ENCODE assay signal across 11 cellular contexts in the genomic region with DNA sequence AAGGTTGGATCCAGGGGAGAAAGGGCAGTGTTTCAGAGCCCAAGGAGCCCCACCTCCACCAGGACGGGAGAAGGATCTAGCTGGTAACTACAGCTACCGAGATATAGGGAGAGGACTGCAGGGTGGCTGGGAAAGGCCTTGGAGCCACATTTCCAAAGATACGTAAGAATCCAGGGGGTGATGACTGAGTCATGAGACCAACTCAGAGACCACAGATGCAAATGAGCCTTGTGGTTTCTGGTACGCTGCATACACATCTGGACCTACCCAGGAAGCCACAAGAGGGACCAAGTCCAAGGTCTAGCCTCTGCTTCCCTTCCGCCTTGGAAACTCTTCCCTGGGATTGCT. TPM values are rescaled to one million over a fixed set of nuclear protein-coding genes. Genes with fewer than 3 reads are reported as not detected.
DNase-seq lines count a peak whose midpoint lies in the region; ATAC-seq, FAIRE-seq and TF ChIP-seq lines count a peak whose summit lies in the region.
"Had no signal": no experiment of that assay in that cellular context is flagged by ENCODE, and none has a peak within 500 bp of the region (broad histone marks: within the 10 kb centered on the region; RNA-seq: fewer than 3 reads in every experiment).

No MANE protein-coding gene starts in this region.

- intact Hi-C loops in IMR-90 (cut with micrococcal nuclease) (loop anchor here (5.0 kb wide), 1 partner anchor 168 kb away; no protein-coding TSS in a partner anchor), K562 (cut with micrococcal nuclease) (loop anchor here (10.0 kb wide), 1 partner anchor 166 kb away; no protein-coding TSS in a partner anchor), psoas muscle (cut with DNase I) (no loop called here), colonic mucosa (cut with DNase I) (no loop called here)
- intact Hi-C loops in activated T-helper 1 cell treated with anti-CD3 and anti-CD28 coated beads, Interleukin-12 subunit alpha, Interleukin-12 subunit beta, Interleukin-2, Interleukin-4 antibody, amounts not matched to agents 30 ng/mL and 10 ng/mL and 1 ng/mL, durations not matched to agents 14 hours and 24 hours and 36 hours (cut with micrococcal nuclease), result no loop called here

- H3K9ac ChIP-seq in IMR-90 (ENCODE audit: low read depth, low read length) (no peak overlapping the region), K562 (ENCODE audit: insufficient read depth in 1 of 2, low read depth in 2 of 2, low read length in 2 of 2) (no peak overlapping the region), colonic mucosa (ENCODE audit: low read depth in 2 of 2, low read length in 2 of 2) (no peak overlapping the region)

- FAIRE-seq in K562 (lab: Jason Lieb, UNC), result peak; percentile 23

- CTCF ChIA-PET in IMR-90 (lab: Yijun Ruan, JAX), result interaction anchor here (0.7 to 1.7 kb wide), 2 partner anchors 9 to 11 kb away, joined by 3 to 6 read pairs; no protein-coding TSS in a partner anchor
- CTCF ChIA-PET in K562 (lab: Yijun Ruan, JAX; ENCODE audit: low intra/inter-chr PET ratio), result no interaction called here

- H3K4me2 ChIP-seq in IMR-90 (ENCODE audit: low read depth, low read length) (peak overlapping the region; percentile 48; the same call in 1 of the 2 replicates), K562 (ENCODE audit: insufficient read depth, low read length) (no peak overlapping the region; the same call in 1 of the 2 replicates)

- no peaks in the 10 kb centered on the region for H3K36me3 Mint-ChIP-seq in activated T-helper 1 cell treated with anti-CD3 and anti-CD28 coated beads, Interleukin-12 subunit alpha, Interleukin-12 subunit beta, Interleukin-2, Interleukin-4 antibody, amounts not matched to agents 30 ng/mL and 10 ng/mL and 1 ng/mL, durations not matched to agents 14 hours and 24 hours and 36 hours (ENCODE audit: low read depth)
- H3K36me3 Mint-ChIP-seq: T-cell had no signal

- H3K4me3 Mint-ChIP-seq in activated T-helper 1 cell treated with anti-CD3 and anti-CD28 coated beads, Interleukin-12 subunit alpha, Interleukin-12 subunit beta, Interleukin-2, Interleukin-4 antibody, amounts not matched to agents 30 ng/mL and 10 ng/mL and 1 ng/mL, durations not matched to agents 14 hours and 24 hours and 36 hours, result no peak overlapping the region
- H3K4me3 Mint-ChIP-seq: T-cell had no signal

- TF ChIP-seq EP300 in K562 (IDR thresholded peaks at IDR 0.05; ENCODE audit: low read length), result no peak

- peak overlapping the region in 1 of 2 experiments; percentile 90; a peak in 2 of 4 replicates for H4K8ac ChIP-seq in IMR-90 (ENCODE audit: low read depth in 2 of 2, low read length in 2 of 2)

- H3K9me1 ChIP-seq in IMR-90 (ENCODE audit: insufficient read depth, low read length) (peaks cover 12% of the 10 kb centered on the region), K562 (ENCODE audit: control insufficient read depth, insufficient read depth, low read length) (no peaks in the 10 kb centered on the region)

- no peak overlapping the region for H3K27ac Mint-ChIP-seq in activated T-helper 1 cell treated with anti-CD3 and anti-CD28 coated beads, Interleukin-12 subunit alpha, Interleukin-12 subunit beta, Interleukin-2, Interleukin-4 antibody, amounts not matched to agents 30 ng/mL and 10 ng/mL and 1 ng/mL, durations not matched to agents 14 hours and 24 hours and 36 hours
- H3K27ac Mint-ChIP-seq: T-cell had no signal

- H3K27ac ChIP-seq in IMR-90 (ENCODE audit: insufficient read depth, low read length), result no peak overlapping the region
- H3K27ac ChIP-seq in K562 (ENCODE audit: extremely low read depth, low read depth, low read length), result no peak overlapping the region
- H3K27ac ChIP-seq in psoas muscle, result peak overlapping the region; percentile 78
- no peak overlapping the region for H3K27ac ChIP-seq in colonic mucosa

- no peaks in the 10 kb centered on the region for H3K9me3 ChIP-seq in IMR-90 (ENCODE audit: control insufficient read depth, insufficient read depth, low read length)
- H3K9me3 ChIP-seq in K562 (replicated peaks; ENCODE audit: control insufficient read depth, insufficient read depth, low read depth, low read length), result no peaks in the 10 kb centered on the region
- no peaks in the 10 kb centered on the region for H3K9me3 ChIP-seq in psoas muscle
- no peaks in the 10 kb centered on the region for H3K9me3 ChIP-seq in colonic mucosa

- no peaks in the 10 kb centered on the region for H4K20me1 ChIP-seq in IMR-90 (ENCODE audit: insufficient read depth, low read length)
- no peaks in the 10 kb centered on the region for H4K20me1 ChIP-seq in K562 (replicated peaks; ENCODE audit: control insufficient read depth, insufficient read depth, low read length)

- peak overlapping the region; percentile 22; the same call in 1 of the 2 replicates for H2BK20ac ChIP-seq in IMR-90 (ENCODE audit: low read depth, low read length)

- peak overlapping the region; percentile 71 for H2AK9ac ChIP-seq in IMR-90 (replicated peaks; ENCODE audit: low read depth, low read length, poor library complexity)

- H4K91ac ChIP-seq in IMR-90 (ENCODE audit: insufficient read depth, low read depth, low read length), result no peak overlapping the region

- TF ChIP-seq POLR2A in IMR-90 (IDR thresholded peaks at IDR 0.05; ENCODE audit: low read depth, low read length), result no peak
- no peak for TF ChIP-seq POLR2A in K562 (conservative IDR thresholded peaks at IDR 0.05)

- 0 out of 4 replicates have a peak, but pooled peaks cover 0 to 6% of the 10 kb centered on the region in 2 experiments for H3K79me1 ChIP-seq in IMR-90 (ENCODE audit: low read depth in 1 of 2, low read length in 2 of 2)

- DNase-seq in GM12865 (ENCODE audit: low read depth), result peak; percentile 62
- DNase-seq in IMR-90, result peak; percentile 99
- DNase-seq in K562 (ENCODE audit: extremely low read depth in 1 of 4, low spot score in 3 of 4), result peak in 2 of 4 experiments; percentile 49 to 54
- peak in 1 of 2 donors; percentile 35 for DNase-seq in psoas muscle
- no peak for DNase-seq in SKM-1 (lab: John Stamatoyannopoulos, UW; ENCODE audit: unreplicated experiment)
- DNase-seq in colonic mucosa, result no peak
- DNase-seq in central memory CD4-positive, alpha-beta T cell, result no peak
- DNase-seq in activated T-helper 1 cell treated with anti-CD3 and anti-CD28 coated beads, Interleukin-12 subunit alpha, Interleukin-12 subunit beta, Interleukin-2, Interleukin-4 antibody, amounts not matched to agents 30 ng/mL and 10 ng/mL and 1 ng/mL, durations not matched to agents 14 hours and 24 hours and 36 hours (ENCODE audit: low spot score), result no peak
- DNase-seq: caudate nucleus, T-cell had no signal

- ATAC-seq in IMR-90 (ENCODE audit: low read depth) (peak; percentile 90), K562 (peak; percentile 62), psoas muscle (no peak)
- ATAC-seq: T-cell had no signal

- H3K79me2 ChIP-seq in K562 (ENCODE audit: control insufficient read depth, insufficient read depth, low read length), result no peaks in the 10 kb centered on the region

- H4K5ac ChIP-seq in IMR-90 (ENCODE audit: low read depth, low read length), result peak overlapping the region; percentile 31; the same call in 1 of the 2 replicates

- peaks cover 5% of the 10 kb centered on the region for H3K4me1 ChIP-seq in IMR-90 (ENCODE audit: control insufficient read depth, insufficient read depth, low read length)
- H3K4me1 ChIP-seq in K562 (replicated peaks in 1 of 2; ENCODE audit: control insufficient read depth in 2 of 2, insufficient read depth in 2 of 2, low read length in 2 of 2), result peaks cover 6 to 15% of the 10 kb centered on the region in 2 experiments; a peak in 4 of 5 replicates
- H3K4me1 ChIP-seq in psoas muscle, result peaks cover 37% of the 10 kb centered on the region
- H3K4me1 ChIP-seq in colonic mucosa, result no peaks in the 10 kb centered on the region

- H3K36me3 ChIP-seq in IMR-90 (ENCODE audit: control insufficient read depth, insufficient read depth, low read length), result no peaks in the 10 kb centered on the region
- no peaks in the 10 kb centered on the region for H3K36me3 ChIP-seq in K562 (ENCODE audit: control insufficient read depth, insufficient read depth, low read length)
- H3K36me3 ChIP-seq in psoas muscle (ENCODE audit: insufficient read depth in 1 of 2, low read depth in 1 of 2), result no peaks in the 10 kb centered on the region
- H3K36me3 ChIP-seq in colonic mucosa, result no peaks in the 10 kb centered on the region

- H2AFZ ChIP-seq in IMR-90 (replicated peaks; ENCODE audit: low read length, poor library complexity) (peak overlapping the region; percentile 86), K562 (ENCODE audit: low read depth, low read length) (peak overlapping the region; percentile 49)

- dilution Hi-C loops in IMR-90 (cut with HindIII; ENCODE audit: low sequenced_read_pairs, unreplicated experiment), result no loop called here

- in situ Hi-C loops in IMR-90 (cut with MboI; ENCODE audit: low sequenced_read_pairs) (no loop called here), K562 (cut with MboI) (no loop called here)

- no peak overlapping the region; the same call in 1 of the 2 replicates for H2AK5ac ChIP-seq in IMR-90 (ENCODE audit: low read depth, low read length)

- peak overlapping the region; percentile 65 for H2BK5ac ChIP-seq in IMR-90 (ENCODE audit: low read depth, low read length, poor library complexity, severe bottlenecking)

- H2BK120ac ChIP-seq in IMR-90 (ENCODE audit: low read depth, low read length), result peak overlapping the region; percentile 69

- H3K4me3 ChIP-seq in GM12865 (ENCODE audit: low read depth, low read length), result no peak overlapping the region
- H3K4me3 ChIP-seq in IMR-90 (ENCODE audit: insufficient read depth, low read depth, low read length), result no peak overlapping the region
- H3K4me3 ChIP-seq in K562, result no peak overlapping the region
- H3K4me3 ChIP-seq in psoas muscle, result no peak overlapping the region
- no peak overlapping the region for H3K4me3 ChIP-seq in colonic mucosa

- H3K27me3 Mint-ChIP-seq in activated T-helper 1 cell treated with anti-CD3 and anti-CD28 coated beads, Interleukin-12 subunit alpha, Interleukin-12 subunit beta, Interleukin-2, Interleukin-4 antibody, amounts not matched to agents 30 ng/mL and 10 ng/mL and 1 ng/mL, durations not matched to agents 14 hours and 24 hours and 36 hours (ENCODE audit: insufficient read depth), result peaks cover 20% of the 10 kb centered on the region

- TF ChIP-seq CTCF in GM12865 (IDR thresholded peaks at IDR 0.05; ENCODE audit: insufficient read depth, low read depth, low read length, missing control alignments), result no peak
- TF ChIP-seq CTCF in IMR-90 (conservative IDR thresholded peaks at IDR 0.05; ENCODE audit: low read depth, low read length), result peak; percentile 24; the same call in 1 of the 2 replicates
- no peak for TF ChIP-seq CTCF in K562 (IDR thresholded peaks at IDR 0.05 in 2 of 3, conservative IDR thresholded peaks at IDR 0.05 in 1 of 3; ENCODE audit: insufficient read depth in 2 of 3, low read depth in 1 of 3, low read length in 3 of 3)
- TF ChIP-seq CTCF in psoas muscle (IDR thresholded peaks at IDR 0.05), result no peak
- no peak for TF ChIP-seq CTCF in colonic mucosa (IDR thresholded peaks at IDR 0.05)

- BruUV-seq in IMR-90 (replicated peaks; lab: Mats Ljungman, UMichigan) (no TSS peak), K562 (replicated peaks; lab: Mats Ljungman, UMichigan) (no TSS peak)

- peak overlapping the region; percentile 34 for H3K14ac ChIP-seq in IMR-90 (replicated peaks; ENCODE audit: low read depth, low read length)

- peaks cover 4% of the 10 kb centered on the region; the same call in 1 of the 2 replicates for H3K27me3 ChIP-seq in IMR-90 (ENCODE audit: control insufficient read depth, insufficient read depth, low read length)
- H3K27me3 ChIP-seq in K562 (ENCODE audit: control insufficient read depth in 2 of 2, insufficient read depth in 2 of 2, low read length in 2 of 2), result peaks cover 6 to 29% of the 10 kb centered on the region in 2 experiments; a peak in 3 of 5 replicates
- no peaks in the 10 kb centered on the region for H3K27me3 ChIP-seq in psoas muscle (ENCODE audit: insufficient read depth in 3 of 3, low read length in 2 of 3)
- H3K27me3 ChIP-seq in colonic mucosa, result no peaks in the 10 kb centered on the region

- H3K23ac ChIP-seq in IMR-90 (ENCODE audit: low read depth, low read length), result peak overlapping the region; percentile 69

- H3K18ac ChIP-seq in IMR-90 (ENCODE audit: low read depth, low read length), result peak overlapping the region; percentile 63; the same call in 1 of the 2 replicates

- H3K4me1 Mint-ChIP-seq in activated T-helper 1 cell treated with anti-CD3 and anti-CD28 coated beads, Interleukin-12 subunit alpha, Interleukin-12 subunit beta, Interleukin-2, Interleukin-4 antibody, amounts not matched to agents 30 ng/mL and 10 ng/mL and 1 ng/mL, durations not matched to agents 14 hours and 24 hours and 36 hours (ENCODE audit: low read depth), result peaks cover 8% of the 10 kb centered on the region
- H3K4me1 Mint-ChIP-seq: T-cell had no signal

- no peaks in the 10 kb centered on the region for H3K9me3 Mint-ChIP-seq in activated T-helper 1 cell treated with anti-CD3 and anti-CD28 coated beads, Interleukin-12 subunit alpha, Interleukin-12 subunit beta, Interleukin-2, Interleukin-4 antibody, amounts not matched to agents 30 ng/mL and 10 ng/mL and 1 ng/mL, durations not matched to agents 14 hours and 24 hours and 36 hours
- H3K9me3 Mint-ChIP-seq: T-cell had no signal

- H3K4ac ChIP-seq in IMR-90 (ENCODE audit: low read depth, low read length), result peak overlapping the region; percentile 64

- no CpG with 5 or more reads among the region's 5 CpGs for WGBS in IMR-90 (ENCODE audit: extremely low coverage in 2 of 2, insufficient read length in 1 of 2), 2 experiments
- 16% methylated on average over 5 of the region's 5 CpGs for WGBS in K562 (ENCODE audit: insufficient coverage, low coverage, missing lambda C conversion rate)
- 82 to 91% (median 89%) methylated on average over 5 of the region's 5 CpGs for WGBS in psoas muscle, 3 donors

- no peak overlapping the region for H3K56ac ChIP-seq in IMR-90 (ENCODE audit: extremely low read depth, insufficient read depth, low read length)

- H2BK15ac ChIP-seq in IMR-90 (ENCODE audit: low read depth, low read length), result peak overlapping the region; percentile 4; the same call in 1 of the 3 replicates

- POLR2A ChIA-PET in IMR-90 (lab: Charles Lee; ENCODE audit: unreplicated experiment) (no interaction called here), K562 (lab: Yijun Ruan, JAX) (interaction anchor here (1.2 to 1.8 kb wide), 2 partner anchors 11 to 104 kb away, joined by 6 to 11 read pairs; partner anchors contain the start of gene RNU5B-1)

- TF ChIP-seq RAD21 in IMR-90 (IDR thresholded peaks at IDR 0.05; ENCODE audit: low read length) (peak; percentile 22; the same call in 1 of the 2 replicates), K562 (CRISPR knock-in tag; conservative IDR thresholded peaks at IDR 0.05 in 1 of 2, IDR thresholded peaks at IDR 0.05 in 1 of 2) (peak in 1 of 2 experiments; percentile 14; a peak in 1 of 4 replicates)

RNA-seq across cellular contexts. Expression of gene IGDCC4, which starts 13.5 kb away (rescaled TPM):
- total RNA-seq in IMR-90 (2012; rRNA removed), result 0.54 and 0.56 TPM in 2 replicates
- 2.3 and 2.7 TPM in 2 replicates for polyA plus RNA-seq in IMR-90 (2012; rRNA removed)
- polyA plus RNA-seq in IMR-90 (2012; cell fraction: cytosol; rRNA removed), result 1.2 and 2.6 TPM in 2 replicates
- 12.3 and 14.6 TPM in 2 replicates for polyA plus RNA-seq in IMR-90 (2012; cell fraction: nucleus; rRNA removed; ENCODE audit: low replicate concordance)
- total RNA-seq in K562 (2011; cell fraction: chromatin; rRNA removed; ENCODE audit: low replicate concordance), result 7.9 and 12.6 TPM in 2 replicates
- 4.6 and 7.3 TPM in 2 replicates for total RNA-seq in K562 (2011; cell fraction: nucleolus; rRNA removed)
- 6.4 and 11.5 TPM in 2 replicates for total RNA-seq in K562 (2011; cell fraction: nucleoplasm; rRNA removed)
- 0.33 and 1.4 TPM in 2 replicates for total RNA-seq in K562 (2014; rRNA removed)
- total RNA-seq in K562 (2014; rRNA removed; fragmentation: Illumina TruSeq; extraction: Trizol), result 0.07 and 0.54 TPM in 2 replicates
- total RNA-seq in K562 (2015; rRNA removed; fragmentation: Illumina TruSeq; extraction: Trizol), result 0.11 and 0.14 TPM in 2 replicates
- 0.31 and 0.42 TPM in 2 replicates for total RNA-seq in K562 (2021)
- polyA plus RNA-seq in K562 (2011; rRNA removed), result 0.79 and 1.5 TPM in 2 replicates
- 0.68 and 1.3 TPM in 2 replicates for polyA plus RNA-seq in K562 (2011; cell fraction: cytosol; rRNA removed)
- 5.3 and 9.7 TPM in 2 replicates for polyA plus RNA-seq in K562 (2011; cell fraction: nucleus; rRNA removed)
- polyA plus RNA-seq in K562 (2012), result 0.34 and 0.71 TPM in 2 replicates
- 0.17 and 0.22 TPM in 2 replicates for polyA plus RNA-seq in K562 (2014; fragmentation: Illumina TruSeq; extraction: Trizol)
- polyA plus RNA-seq in K562 (2014; fragmentation: Nextera tagmentation; extraction: Ambion mirVana), result under 1 TPM; 0.04 to 0.06 TPM
- 0.13 and 0.16 TPM in 2 replicates for polyA plus RNA-seq in K562 (2014; rRNA removed)
- 1.3 and 2.5 TPM in 2 replicates for polyA minus RNA-seq in K562 (2011; rRNA and poly(A)+ RNA removed)
- polyA minus RNA-seq in K562 (2011; cell fraction: cytosol; rRNA and poly(A)+ RNA removed), result 0.46 and 1.1 TPM in 2 replicates
- 3.1 and 4.0 TPM in 2 replicates for polyA minus RNA-seq in K562 (2011; cell fraction: nucleus; rRNA and poly(A)+ RNA removed)
- 10 to 100 TPM in 2 of 4 donors, 1 to 10 TPM in 2; 4.8 to 34.1 (median 10.4) TPM for total RNA-seq in psoas muscle
- 1 to 10 TPM; 2.7 to 4.6 (median 3.8) TPM for polyA plus RNA-seq in psoas muscle
- total RNA-seq in colonic mucosa, result 1 to 10 TPM in 1 of 2 donors, under 1 TPM in 1; 0.96 to 1.9 TPM
- 0.37 and 0.52 TPM in 2 replicates for total RNA-seq in activated T-helper 1 cell treated with anti-CD3 and anti-CD28 coated beads, Interleukin-12 subunit alpha, Interleukin-12 subunit beta, Interleukin-2, Interleukin-4 antibody, amounts not matched to agents 30 ng/mL and 10 ng/mL and 1 ng/mL, durations not matched to agents 14 hours and 24 hours and 36 hours

RNA-seq across cellular contexts. Expression of gene IGDCC3, which starts 31.5 kb away (rescaled TPM):
- under 0.01 and 0.18 TPM in 2 replicates for total RNA-seq in IMR-90 (2012; rRNA removed)
- polyA plus RNA-seq in IMR-90 (2012; rRNA removed), result 0.19 and 0.32 TPM in 2 replicates
- polyA plus RNA-seq in IMR-90 (2012; cell fraction: cytosol; rRNA removed), result 0.03 and 0.12 TPM in 2 replicates
- 0.27 and 0.29 TPM in 2 replicates for polyA plus RNA-seq in IMR-90 (2012; cell fraction: nucleus; rRNA removed; ENCODE audit: low replicate concordance)
- not detected in 2 replicates for total RNA-seq in K562 (2011; cell fraction: chromatin; rRNA removed; ENCODE audit: low replicate concordance)
- not detected in 2 replicates for total RNA-seq in K562 (2011; cell fraction: nucleolus; rRNA removed)
- total RNA-seq in K562 (2011; cell fraction: nucleoplasm; rRNA removed), result not detected in 2 replicates
- total RNA-seq in K562 (2014; rRNA removed), result not detected in 2 replicates
- not detected in 2 replicates for total RNA-seq in K562 (2014; rRNA removed; fragmentation: Illumina TruSeq; extraction: Trizol)
- total RNA-seq in K562 (2015; rRNA removed; fragmentation: Illumina TruSeq; extraction: Trizol), result not detected in 2 replicates
- total RNA-seq in K562 (2021), result 0.07 TPM in 1 of 2 replicates, not detected in the other
- not detected in 2 replicates for polyA plus RNA-seq in K562 (2011; rRNA removed)
- not detected in 2 replicates for polyA plus RNA-seq in K562 (2011; cell fraction: cytosol; rRNA removed)
- not detected in 2 replicates for polyA plus RNA-seq in K562 (2011; cell fraction: nucleus; rRNA removed)
- polyA plus RNA-seq in K562 (2012), result not detected in 2 replicates
- not detected in 2 replicates for polyA plus RNA-seq in K562 (2014; fragmentation: Illumina TruSeq; extraction: Trizol)
- not detected for polyA plus RNA-seq in K562 (2014; fragmentation: Nextera tagmentation; extraction: Ambion mirVana)
- 0.03 TPM in 1 of 2 replicates, not detected in the other for polyA plus RNA-seq in K562 (2014; rRNA removed)
- polyA minus RNA-seq in K562 (2011; rRNA and poly(A)+ RNA removed), result not detected in 2 replicates
- not detected in 2 replicates for polyA minus RNA-seq in K562 (2011; cell fraction: cytosol; rRNA and poly(A)+ RNA removed)
- polyA minus RNA-seq in K562 (2011; cell fraction: nucleus; rRNA and poly(A)+ RNA removed), result not detected in 2 replicates
- not detected for total RNA-seq in psoas muscle
- polyA plus RNA-seq in psoas muscle, result not detected
- under 1 TPM in 1 of 2 donors, not detected in 1; 0.12 TPM for total RNA-seq in colonic mucosa
- total RNA-seq in activated T-helper 1 cell treated with anti-CD3 and anti-CD28 coated beads, Interleukin-12 subunit alpha, Interleukin-12 subunit beta, Interleukin-2, Interleukin-4 antibody, amounts not matched to agents 30 ng/mL and 10 ng/mL and 1 ng/mL, durations not matched to agents 14 hours and 24 hours and 36 hours, result not detected in 2 replicates
- total RNA-seq: lung microvascular endothelial cell had no signal

Comparison
In these comparisons a context has a peak if more than half of its experiments do, and no peak if none do; other contexts are left out.
1. DNase-seq: peak in GM12865 (single experiment) and IMR-90 (single experiment); none in SKM-1 (single experiment), colonic mucosa (single experiment), central memory CD4-positive, alpha-beta T cell (single experiment) and activated T-helper 1 cell treated with anti-CD3 and anti-CD28 coated beads, Interleukin-12 subunit alpha, Interleukin-12 subunit beta, Interleukin-2, Interleukin-4 antibody, amounts not matched to agents 30 ng/mL and 10 ng/mL and 1 ng/mL, durations not matched to agents 14 hours and 24 hours and 36 hours (single experiment).
2. ATAC-seq: peak in IMR-90 (single experiment) and K562 (single experiment); none in psoas muscle (0 of 4).
3. intact Hi-C loops: an anchor here in IMR-90 (5.0 kb wide) and K562 (10.0 kb wide); none called in psoas muscle, colonic mucosa and activated T-helper 1 cell treated with anti-CD3 and anti-CD28 coated beads, Interleukin-12 subunit alpha, Interleukin-12 subunit beta, Interleukin-2, Interleukin-4 antibody, amounts not matched to agents 30 ng/mL and 10 ng/mL and 1 ng/mL, durations not matched to agents 14 hours and 24 hours and 36 hours.